Comparison of ENCODE assay signal across 1 cellular context in the genomic region with DNA sequence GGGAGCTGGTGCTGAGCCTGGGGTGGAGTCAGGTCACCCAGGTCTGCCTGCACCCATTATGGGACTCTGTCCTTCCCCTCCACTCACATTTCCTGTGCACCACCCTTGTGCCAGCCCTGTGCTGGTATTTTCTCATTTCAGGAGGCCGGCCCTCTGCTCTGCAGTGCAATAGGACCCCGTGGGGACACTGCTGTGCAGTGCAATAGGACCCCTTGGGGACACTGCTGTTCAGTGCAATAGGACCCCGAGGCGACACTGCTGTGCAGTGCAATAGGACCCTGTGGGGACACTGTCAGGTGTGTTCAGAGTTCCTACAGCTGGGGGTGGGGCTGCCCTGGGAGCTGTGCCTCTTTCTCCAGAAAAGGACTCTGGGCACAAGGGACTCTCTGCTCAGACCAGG.
TF ChIP-seq lines count a peak whose summit lies in the region.

No MANE protein-coding gene starts in this region.

TF ChIP-seq in H1, 55 proteins besides CTCF, POLR2A, EP300 and RAD21:
- TF ChIP-seq SP4 (IDR thresholded peaks at IDR 0.05; ENCODE audit: low read length) = no peak
- TF ChIP-seq SUZ12 (IDR thresholded peaks at IDR 0.05; ENCODE audit: low read length) = 0 out of 2 replicates have a peak, but pooled peaks have one; percentile 1
- TF ChIP-seq BCL11A (IDR thresholded peaks at IDR 0.05; ENCODE audit: low read depth in 2 of 2, low read length in 2 of 2) = no peak
- no peak for TF ChIP-seq PHF8 (conservative IDR thresholded peaks at IDR 0.05; ENCODE audit: low read depth, low read length)
- no peak for TF ChIP-seq TAF7 (optimal IDR thresholded peaks at IDR 0.05; ENCODE audit: borderline replicate concordance, low read depth, low read length)
TF ChIP-seq in H1: peak in this region for 1.
